8 cellular contexts compared by ENCODE assay signal in the genomic region with DNA sequence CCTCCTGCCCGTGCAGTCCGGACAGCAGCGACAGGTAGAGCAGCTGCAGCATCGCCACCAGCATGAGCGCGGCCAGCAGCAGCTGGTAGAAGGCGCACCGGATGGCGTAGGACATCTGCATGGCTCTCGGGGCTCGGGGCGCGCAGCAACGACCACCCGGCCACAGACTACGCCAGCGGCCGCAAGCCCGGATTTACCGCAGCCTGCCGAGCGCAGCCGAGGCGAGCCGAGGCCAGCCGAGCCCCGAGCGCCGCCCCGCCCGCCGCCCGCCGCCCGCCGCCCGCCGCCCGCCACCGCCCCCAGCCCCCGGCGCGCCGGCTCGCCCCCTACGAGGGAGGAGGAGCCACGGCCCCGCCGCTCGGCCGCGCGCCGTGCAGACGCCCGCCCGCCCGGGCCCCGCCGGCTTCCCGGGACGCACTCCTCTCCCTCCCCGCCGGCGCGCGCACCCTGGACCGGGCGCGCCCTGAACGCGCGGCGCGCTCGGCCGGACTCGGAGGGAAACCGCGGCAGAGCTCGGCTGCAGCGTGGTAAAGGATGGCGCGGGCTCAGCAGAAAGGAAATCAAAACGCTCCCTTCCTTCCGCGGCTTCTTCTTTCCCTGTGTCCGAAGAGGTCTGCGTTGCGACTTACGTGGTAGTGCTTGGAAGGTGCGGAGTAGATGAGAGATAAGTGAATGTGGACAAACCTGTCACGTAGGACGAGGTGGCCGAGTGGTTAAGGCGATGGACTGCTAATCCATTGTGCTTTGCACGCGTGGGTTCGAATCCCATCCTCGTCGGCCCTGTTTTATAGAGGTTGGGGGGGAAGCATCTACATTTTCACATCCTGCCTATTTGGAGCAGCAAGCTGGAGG.
DNase-seq lines count a peak whose midpoint lies in the region; ATAC-seq and TF ChIP-seq lines count a peak whose summit lies in the region.

TSS of gene B4GAT1 (minus strand) at position 205 of the 852 bp plus-strand sequence. CDS start at position 121, 84 bp downstream.

- H3K27ac ChIP-seq in coronary artery: peak within 1 kb of the TSS; percentile 79 to 96

- DNase-seq in GM10248 (ENCODE audit: extremely low spot score) (peak; percentile 84), NCI-H510A (lab: John Stamatoyannopoulos, UW) (peak; percentile 64), coronary artery (ENCODE audit: low spot score) (peak; percentile 87), left kidney (ENCODE audit: low read depth, low spot score) (peak; percentile 96)
- peak; percentile 78 for DNase-seq in activated CD4-positive, alpha-beta T cell treated with anti-CD3 and anti-CD28 coated beads, Interleukin-2, amount 50 U/mL, for 1 hour
- peak; percentile 45 to 85 (median 77) for DNase-seq in stimulated activated CD4-positive, alpha-beta T cell treated with anti-CD3 and anti-CD28 coated beads, Interleukin-1b, Interleukin-23, amount 100 ng/mL, for 24 hours (ENCODE audit: low read depth in 4 of 4, low spot score in 1 of 4)

- CTCF ChIA-PET in GM10248 (lab: Yijun Ruan, JAX): interaction anchor here (0.7 to 5.6 kb wide), 5 partner anchors 8 to 38 kb away, joined by 3 to 22 read pairs (median 6); partner anchors contain the start of gene RIN1

- ATAC-seq in HG03175 (IDR thresholded peaks at IDR 0.05; ENCODE audit: unreplicated experiment) (peak; percentile 27), HG02571 (IDR thresholded peaks at IDR 0.05; ENCODE audit: unreplicated experiment) (no peak)

- H3K4me3 ChIP-seq in coronary artery: peak within 1 kb of the TSS; percentile 100

- no peak for TF ChIP-seq CTCF in GM10248 (IDR thresholded peaks at IDR 0.05; ENCODE audit: control extremely low read depth, extremely low read depth, low read depth, missing control alignments)
- TF ChIP-seq CTCF in coronary artery (IDR thresholded peaks at IDR 0.05): no peak

- POLR2A ChIA-PET in GM10248 (lab: Yijun Ruan, JAX): interaction anchor here (0.9 to 1.4 kb wide), 4 partner anchors 11 to 19 kb away, joined by 3 to 5 read pairs (median 4); no protein-coding TSS in a partner anchor
